In genomic region chr3:15157441-15157840, GRCh38 we compare ENCODE assay signal across 37 cellular contexts. TPM values are rescaled to one million over a fixed set of nuclear protein-coding genes. Genes with fewer than 3 reads are reported as not detected.
A peak's percentile ranks its signal among the peaks of the same experiment; 100 is the strongest.
DNase-seq lines count a peak whose midpoint lies in the region; ATAC-seq, FAIRE-seq and TF ChIP-seq lines count a peak whose summit lies in the region.
"Had no signal": no experiment of that assay in that cellular context is flagged by ENCODE, and none has a peak within 500 bp of the region (broad histone marks: within the 10 kb centered on the region; RNA-seq: fewer than 3 reads in every experiment).

No MANE protein-coding gene starts in this region.

- no peaks in the 10 kb centered on the region for H3K36me3 Mint-ChIP-seq in astrocyte (ENCODE audit: low read depth, unreplicated experiment)
- H3K36me3 Mint-ChIP-seq: CD14-positive monocyte; CD4-positive, alpha-beta memory T cell; CD4-positive, CD25-positive, alpha-beta regulatory T cell; CD8-positive, alpha-beta memory T cell; CD8-positive, alpha-beta T cell had no signal

- TF ChIP-seq RAD21 in HepG2 (CRISPR knock-in tag; IDR thresholded peaks at IDR 0.05), result no peak
- TF ChIP-seq RAD21 in K562 (CRISPR knock-in tag; conservative IDR thresholded peaks at IDR 0.05 in 1 of 2, IDR thresholded peaks at IDR 0.05 in 1 of 2), result no peak

- no peaks in the 10 kb centered on the region; a peak in 1 of 5 replicates for H3K27me3 ChIP-seq in HepG2 (ENCODE audit: control insufficient read depth in 1 of 2, insufficient read depth in 2 of 2, low read length in 2 of 2)
- H3K27me3 ChIP-seq in right lobe of liver, result no peaks in the 10 kb centered on the region
- peaks cover 30% of the 10 kb centered on the region for H3K27me3 ChIP-seq in astrocyte (ENCODE audit: insufficient read depth, low read length)
- peaks cover 13% of the 10 kb centered on the region in 2 experiments; a peak in 4 of 5 replicates for H3K27me3 ChIP-seq in K562 (ENCODE audit: control insufficient read depth in 2 of 2, insufficient read depth in 2 of 2, low read length in 2 of 2)
- H3K27me3 ChIP-seq in dorsolateral prefrontal cortex, result peaks cover 0 to 39% (median 10%) of the 10 kb centered on the region in 45 donors
- H3K27me3 ChIP-seq: BLaER1; BLaER1 treated with 17β-estradiol and CSF1 and Interleukin-3, amounts not matched to agents 10 nM and 100 nM had no signal

- ATAC-seq in HepG2 (no peak), right lobe of liver (no peak), K562 (no peak)
- ATAC-seq: A549; CD8-positive, alpha-beta T cell had no signal

- H3K4me3 Mint-ChIP-seq in astrocyte (ENCODE audit: unreplicated experiment), result peak overlapping the region; percentile 1
- H3K4me3 Mint-ChIP-seq: B cell; CD14-positive monocyte; CD4-positive, alpha-beta memory T cell; CD4-positive, alpha-beta T cell; CD4-positive, CD25-positive, alpha-beta regulatory T cell; CD8-positive, alpha-beta memory T cell; CD8-positive, alpha-beta T cell had no signal

- intact Hi-C loops in HepG2 (cut with micrococcal nuclease; ENCODE audit: unreplicated experiment) (no loop called here), right lobe of liver (cut with DNase I) (no loop called here), K562 (cut with micrococcal nuclease) (no loop called here), dorsolateral prefrontal cortex (cut with DNase I) (no loop called here)

- no peaks in the 10 kb centered on the region for H3K9me1 ChIP-seq in K562 (ENCODE audit: control insufficient read depth, insufficient read depth, low read length)

- H4K20me1 ChIP-seq in HepG2 (ENCODE audit: insufficient read depth, low read length), result no peaks in the 10 kb centered on the region
- H4K20me1 ChIP-seq in astrocyte (ENCODE audit: insufficient read depth, low read length), result no peaks in the 10 kb centered on the region
- H4K20me1 ChIP-seq in K562 (replicated peaks; ENCODE audit: control insufficient read depth, insufficient read depth, low read length), result no peaks in the 10 kb centered on the region
- H4K20me1 ChIP-seq: BLaER1; BLaER1 treated with 17β-estradiol and CSF1 and Interleukin-3, amounts not matched to agents 10 nM and 100 nM had no signal

- peaks cover 28% of the 10 kb centered on the region for H3K4me1 ChIP-seq in HepG2 (ENCODE audit: insufficient read depth, low read length)
- H3K4me1 ChIP-seq in right lobe of liver, result no peaks in the 10 kb centered on the region
- no peaks in the 10 kb centered on the region for H3K4me1 ChIP-seq in HEK293 (ENCODE audit: control insufficient read depth, insufficient read depth, low read length)
- no peaks in the 10 kb centered on the region for H3K4me1 ChIP-seq in astrocyte (ENCODE audit: insufficient read depth, low read length)
- H3K4me1 ChIP-seq in K562 (replicated peaks in 1 of 2; ENCODE audit: control insufficient read depth in 2 of 2, insufficient read depth in 2 of 2, low read length in 2 of 2), result no peaks in the 10 kb centered on the region
- H3K4me1 ChIP-seq: A549, BE2C, BLaER1, Caco-2 had no signal

- H3K4me1 Mint-ChIP-seq in astrocyte (ENCODE audit: low read depth, unreplicated experiment), result peaks cover 3% of the 10 kb centered on the region
- H3K4me1 Mint-ChIP-seq: CD4-positive, CD25-positive, alpha-beta regulatory T cell had no signal

- CTCF ChIA-PET in HepG2 (lab: Yijun Ruan, JAX; ENCODE audit: low intra/inter-chr PET ratio, low total read pairs), result no interaction called here
- CTCF ChIA-PET in HEK293 (lab: Yijun Ruan, JAX), result no interaction called here
- CTCF ChIA-PET in K562 (lab: Yijun Ruan, JAX; ENCODE audit: low intra/inter-chr PET ratio), result no interaction called here

- no TSS peak for BruUV-seq in HepG2 (replicated peaks; lab: Mats Ljungman, UMichigan)
- no TSS peak for BruUV-seq in K562 (replicated peaks; lab: Mats Ljungman, UMichigan)

- in situ Hi-C loops in HepG2 (cut with HindIII; ENCODE audit: extremely low pct_ligation_motif_present, low pct_unique_long_range_greater_than_20kb) (no loop called here), K562 (cut with MboI) (no loop called here)

- no peak overlapping the region for H2AFZ ChIP-seq in HepG2 (ENCODE audit: low read length)
- no peak overlapping the region for H2AFZ ChIP-seq in astrocyte (ENCODE audit: low read depth, low read length)
- H2AFZ ChIP-seq in K562 (ENCODE audit: low read depth, low read length), result no peak overlapping the region

- no peak overlapping the region for H3K27ac ChIP-seq in HepG2 (ENCODE audit: extremely low read length, insufficient read depth, low read length)
- no peak overlapping the region for H3K27ac ChIP-seq in right lobe of liver
- H3K27ac ChIP-seq in HEK293 (ENCODE audit: extremely low read depth, low read depth, low read length), result no peak overlapping the region
- no peak overlapping the region for H3K27ac ChIP-seq in astrocyte (ENCODE audit: low read depth, low read length)
- H3K27ac ChIP-seq in K562 (ENCODE audit: extremely low read depth, low read depth, low read length), result no peak overlapping the region
- H3K27ac ChIP-seq in dorsolateral prefrontal cortex, result no peak overlapping the region
- H3K27ac ChIP-seq: 22Rv1; A549; BLaER1; BLaER1 treated with 17β-estradiol and CSF1 and Interleukin-3, amounts not matched to agents 10 nM and 100 nM; C4-2B had no signal

- H3K36me3 ChIP-seq in HepG2 (replicated peaks in 1 of 2; ENCODE audit: control insufficient read depth in 1 of 2, insufficient read depth in 2 of 2, low read length in 2 of 2) (no peaks in the 10 kb centered on the region), right lobe of liver (no peaks in the 10 kb centered on the region), HEK293 (ENCODE audit: control insufficient read depth in 2 of 2, insufficient read depth in 1 of 2, low read length in 2 of 2) (no peaks in the 10 kb centered on the region), astrocyte (ENCODE audit: insufficient read depth, low read length) (no peaks in the 10 kb centered on the region), K562 (ENCODE audit: control insufficient read depth, insufficient read depth, low read length) (no peaks in the 10 kb centered on the region)
- H3K36me3 ChIP-seq: BE2C; BLaER1; BLaER1 treated with 17β-estradiol and CSF1 and Interleukin-3, amounts not matched to agents 10 nM and 100 nM had no signal

- H3K9me3 Mint-ChIP-seq in astrocyte (ENCODE audit: unreplicated experiment), result no peaks in the 10 kb centered on the region

- H3K9me3 ChIP-seq in HepG2 (ENCODE audit: low read length) (no peaks in the 10 kb centered on the region), right lobe of liver (no peaks in the 10 kb centered on the region), HEK293 (ENCODE audit: control insufficient read depth, insufficient read depth, low read depth, low read length) (no peaks in the 10 kb centered on the region), astrocyte (ENCODE audit: insufficient read depth, low read depth, low read length) (peaks cover 3% of the 10 kb centered on the region), K562 (replicated peaks; ENCODE audit: control insufficient read depth, insufficient read depth, low read depth, low read length) (peaks cover 6% of the 10 kb centered on the region; the same call in 1 of the 2 replicates)
- H3K9me3 ChIP-seq: BE2C had no signal

- FAIRE-seq in HepG2 (lab: Jason Lieb, UNC) (no peak), astrocyte (lab: Jason Lieb, UNC) (no peak), K562 (lab: Jason Lieb, UNC) (no peak)
- FAIRE-seq: A204.1, A549, D721Med had no signal

- H3K27ac Mint-ChIP-seq in astrocyte (ENCODE audit: unreplicated experiment), result no peak overlapping the region
- H3K27ac Mint-ChIP-seq: B cell; CD14-positive monocyte; CD4-positive, alpha-beta T cell; CD8-positive, alpha-beta memory T cell; CD8-positive, alpha-beta T cell had no signal

- H3K9ac ChIP-seq in HepG2 (ENCODE audit: insufficient read depth, low read depth, low read length), result no peak overlapping the region
- no peak overlapping the region for H3K9ac ChIP-seq in astrocyte (ENCODE audit: low read length)
- H3K9ac ChIP-seq in K562 (ENCODE audit: insufficient read depth in 1 of 2, low read depth in 2 of 2, low read length in 2 of 2), result no peak overlapping the region
- H3K9ac ChIP-seq: BLaER1; BLaER1 treated with 17β-estradiol and CSF1 and Interleukin-3, amounts not matched to agents 10 nM and 100 nM had no signal

- TF ChIP-seq CTCF in HepG2 (CRISPR knock-in tag; IDR thresholded peaks at IDR 0.05) (no peak), right lobe of liver (IDR thresholded peaks at IDR 0.05) (no peak), HEK293 (tag by site-specific recombination; IDR thresholded peaks at IDR 0.05) (no peak), astrocyte (IDR thresholded peaks at IDR 0.05; ENCODE audit: insufficient read depth, low read depth, low read length) (no peak), K562 (IDR thresholded peaks at IDR 0.05 in 2 of 3, conservative IDR thresholded peaks at IDR 0.05 in 1 of 3; ENCODE audit: insufficient read depth in 2 of 3, low read depth in 1 of 3, low read length in 3 of 3) (no peak), dorsolateral prefrontal cortex (IDR thresholded peaks at IDR 0.05 in 54 of 56, conservative IDR thresholded peaks at IDR 0.05 in 2 of 56; ENCODE audit: low read depth in 1 of 56, partially characterized antibody in 56 of 56) (no peak)

- H3K4me3 ChIP-seq in HepG2 (replicated peaks in 1 of 3; ENCODE audit: insufficient read depth in 1 of 3, low read depth in 2 of 3, low read length in 3 of 3) (no peak overlapping the region), right lobe of liver (no peak overlapping the region), HEK293 (ENCODE audit: low read depth, low read length) (no peak overlapping the region), astrocyte (ENCODE audit: insufficient read depth, low read depth, low read length) (no peak overlapping the region), K562 (no peak overlapping the region), dorsolateral prefrontal cortex (no peak overlapping the region)
- H3K4me3 ChIP-seq: A549; BLaER1; BLaER1 treated with 17β-estradiol and CSF1 and Interleukin-3, amounts not matched to agents 10 nM and 100 nM had no signal

- H3K79me2 ChIP-seq in HepG2 (ENCODE audit: insufficient read depth, low read length) (no peaks in the 10 kb centered on the region), astrocyte (ENCODE audit: insufficient read depth, low read length) (no peaks in the 10 kb centered on the region), K562 (ENCODE audit: control insufficient read depth, insufficient read depth, low read length) (no peaks in the 10 kb centered on the region)

- no peak for TF ChIP-seq POLR2A in HepG2 (IDR thresholded peaks at IDR 0.05; ENCODE audit: insufficient read depth in 1 of 2, low read depth in 2 of 2, low read length in 2 of 2)
- no peak for TF ChIP-seq POLR2A in right lobe of liver (IDR thresholded peaks at IDR 0.05)
- no peak for TF ChIP-seq POLR2A in K562 (conservative IDR thresholded peaks at IDR 0.05)

- DNase-seq in HepG2 (ENCODE audit: low spot score), result no peak
- no peak for DNase-seq in right lobe of liver
- no peak for DNase-seq in astrocyte (ENCODE audit: low read depth)
- DNase-seq in K562 (ENCODE audit: extremely low read depth in 1 of 4, low spot score in 3 of 4), result no peak
- no peak for DNase-seq in dorsolateral prefrontal cortex
- DNase-seq in retina, result no peak
- no peak for DNase-seq in NCI-H748 (lab: John Stamatoyannopoulos, UW; ENCODE audit: unreplicated experiment)
- DNase-seq: 8988T; ACHN; AML-193; BE2C; C1 segment of cervical spinal cord; Caco-2; Calu3; CD4-positive, alpha-beta memory T cell; CD4-positive, alpha-beta T cell; CD4-positive, CD25-positive, alpha-beta regulatory T cell; CD8-positive, alpha-beta memory T cell; CD8-positive, alpha-beta T cell; COR-L47; DMS 273 treated with DMSO at 0.1 percent for 48 hours; DMS153; DMS53; DMS79; DMS79 treated with DMSO at 0.1 percent for 48 hours; DND-41; EL had no signal

- TF ChIP-seq EP300 in HepG2 (IDR thresholded peaks at IDR 0.05; ENCODE audit: low read depth in 2 of 2, low read length in 2 of 2) (no peak), HepG2 (CRISPR knock-in tag; IDR thresholded peaks at IDR 0.05; ENCODE audit: borderline replicate concordance) (no peak), K562 (IDR thresholded peaks at IDR 0.05; ENCODE audit: low read length) (no peak)

- peaks cover 11% of the 10 kb centered on the region for H3K27me3 Mint-ChIP-seq in astrocyte (ENCODE audit: low read depth, unreplicated experiment)

- H3K4me2 ChIP-seq in HepG2 (ENCODE audit: low read depth, low read length), result no peak overlapping the region
- H3K4me2 ChIP-seq in astrocyte (ENCODE audit: low read length), result no peak overlapping the region
- no peak overlapping the region for H3K4me2 ChIP-seq in K562 (ENCODE audit: insufficient read depth, low read length)
- H3K4me2 ChIP-seq: A549; BLaER1; BLaER1 treated with 17β-estradiol and CSF1 and Interleukin-3, amounts not matched to agents 10 nM and 100 nM had no signal

- POLR2A ChIA-PET in HepG2 (lab: Yijun Ruan, JAX) (no interaction called here), HEK293 (lab: Yijun Ruan, JAX) (no interaction called here), K562 (lab: Yijun Ruan, JAX) (interaction anchor here (0.6 kb wide), 1 partner anchor 8 kb away, joined by 3 read pairs; no protein-coding TSS in a partner anchor)

RNA-seq across cellular contexts. Expression of gene CAPN7, which starts 48.6 kb away (rescaled TPM):
- 36.8 and 52.2 TPM in 2 replicates for total RNA-seq in HepG2 (2016; rRNA removed; fragmentation: Illumina TruSeq; extraction: Trizol)
- 12.2 and 14.2 TPM in 2 replicates for total RNA-seq in HepG2 (2016; cell fraction: cytosol; rRNA removed; fragmentation: Illumina TruSeq; extraction: Trizol; ENCODE audit: low read depth)
- total RNA-seq in HepG2 (2016; cell fraction: insoluble cytoplasmic fraction; rRNA removed; fragmentation: Illumina TruSeq; extraction: Trizol), result 37.8 and 54.6 TPM in 2 replicates
- total RNA-seq in HepG2 (2016; cell fraction: membrane; rRNA removed; fragmentation: Illumina TruSeq; extraction: Trizol), result 23.6 and 27.6 TPM in 2 replicates
- 45.6 and 49.6 TPM in 2 replicates for total RNA-seq in HepG2 (2016; cell fraction: nucleus; rRNA removed; fragmentation: Illumina TruSeq; extraction: Trizol)
- 15.7 and 16.7 TPM in 2 replicates for polyA plus RNA-seq in HepG2 (2011; rRNA removed)
- polyA plus RNA-seq in HepG2 (2011; cell fraction: cytosol; rRNA removed), result 9.4 and 11.4 TPM in 2 replicates
- polyA plus RNA-seq in HepG2 (2011; cell fraction: nucleus; rRNA removed), result 36.9 and 46.1 TPM in 2 replicates
- polyA plus RNA-seq in HepG2 (2012), result 22.7 and 25.6 TPM in 2 replicates
- 3.2 and 3.4 TPM in 2 replicates for polyA plus RNA-seq in HepG2 (2016; cell fraction: cytosol; fragmentation: Illumina TruSeq; extraction: Trizol; ENCODE audit: low read depth)
- polyA plus RNA-seq in HepG2 (2016; cell fraction: insoluble cytoplasmic fraction; fragmentation: Illumina TruSeq; extraction: Trizol; ENCODE audit: low read depth), result 35.3 and 39.5 TPM in 2 replicates
- 11.5 and 11.8 TPM in 2 replicates for polyA plus RNA-seq in HepG2 (2016; cell fraction: membrane; fragmentation: Illumina TruSeq; extraction: Trizol; ENCODE audit: low read depth)
- polyA plus RNA-seq in HepG2 (2016; cell fraction: nucleus; fragmentation: Illumina TruSeq; extraction: Trizol; ENCODE audit: insufficient read depth, low read depth), result 29.5 and 33.2 TPM in 2 replicates
- 20.1 and 20.5 TPM in 2 replicates for polyA minus RNA-seq in HepG2 (2011; rRNA and poly(A)+ RNA removed; ENCODE audit: low replicate concordance)
- polyA minus RNA-seq in HepG2 (2011; cell fraction: cytosol; rRNA and poly(A)+ RNA removed), result 13.6 and 21.3 TPM in 2 replicates
- 94.9 and 101 TPM in 2 replicates for polyA minus RNA-seq in HepG2 (2011; cell fraction: nucleus; rRNA and poly(A)+ RNA removed)
- 10 to 100 TPM; 20.1 to 32.8 (median 23.1) TPM for total RNA-seq in right lobe of liver
- total RNA-seq in astrocyte, result 36.3 and 36.8 TPM in 2 replicates
- 37.7 and 89.2 TPM in 2 replicates for total RNA-seq in K562 (2011; cell fraction: chromatin; rRNA removed; ENCODE audit: low replicate concordance)
- total RNA-seq in K562 (2011; cell fraction: nucleolus; rRNA removed), result 26.5 and 27.1 TPM in 2 replicates
- 32.0 and 50.1 TPM in 2 replicates for total RNA-seq in K562 (2011; cell fraction: nucleoplasm; rRNA removed)
- total RNA-seq in K562 (2014; rRNA removed), result 27.0 and 32.7 TPM in 2 replicates
- 33.4 and 35.3 TPM in 2 replicates for total RNA-seq in K562 (2014; rRNA removed; fragmentation: Illumina TruSeq; extraction: Trizol)
- 31.7 and 37.5 TPM in 2 replicates for total RNA-seq in K562 (2015; rRNA removed; fragmentation: Illumina TruSeq; extraction: Trizol)
- 42.6 and 42.7 TPM in 2 replicates for total RNA-seq in K562 (2021)
- polyA plus RNA-seq in K562 (2011; rRNA removed), result 28.1 and 36.4 TPM in 2 replicates
- polyA plus RNA-seq in K562 (2011; cell fraction: cytosol; rRNA removed), result 17.9 and 20.3 TPM in 2 replicates
- polyA plus RNA-seq in K562 (2011; cell fraction: nucleus; rRNA removed), result 29.4 and 33.3 TPM in 2 replicates
- polyA plus RNA-seq in K562 (2012), result 19.3 and 25.7 TPM in 2 replicates
- polyA plus RNA-seq in K562 (2014; fragmentation: Illumina TruSeq; extraction: Trizol), result 24.8 and 32.6 TPM in 2 replicates
- 1 to 10 TPM; 6.5 to 10.0 TPM for polyA plus RNA-seq in K562 (2014; fragmentation: Nextera tagmentation; extraction: Ambion mirVana)
- 23.3 TPM in 2 replicates for polyA plus RNA-seq in K562 (2014; rRNA removed)
- 50.3 and 54.6 TPM in 2 replicates for polyA minus RNA-seq in K562 (2011; rRNA and poly(A)+ RNA removed)
- polyA minus RNA-seq in K562 (2011; cell fraction: cytosol; rRNA and poly(A)+ RNA removed), result 24.0 and 25.2 TPM in 2 replicates
- polyA minus RNA-seq in K562 (2011; cell fraction: nucleus; rRNA and poly(A)+ RNA removed), result 40.5 and 64.5 TPM in 2 replicates
- total RNA-seq in dorsolateral prefrontal cortex, result 10 to 100 TPM; 33.3 to 71.8 (median 46.0) TPM

RNA-seq across cellular contexts. Expression of gene RBSN, which starts 58.5 kb away (rescaled TPM):
- total RNA-seq in HepG2 (2016; rRNA removed; fragmentation: Illumina TruSeq; extraction: Trizol), result 11.8 and 14.7 TPM in 2 replicates
- 3.7 and 3.9 TPM in 2 replicates for total RNA-seq in HepG2 (2016; cell fraction: cytosol; rRNA removed; fragmentation: Illumina TruSeq; extraction: Trizol; ENCODE audit: low read depth)
- 10.8 and 13.0 TPM in 2 replicates for total RNA-seq in HepG2 (2016; cell fraction: insoluble cytoplasmic fraction; rRNA removed; fragmentation: Illumina TruSeq; extraction: Trizol)
- total RNA-seq in HepG2 (2016; cell fraction: membrane; rRNA removed; fragmentation: Illumina TruSeq; extraction: Trizol), result 10.4 and 11.3 TPM in 2 replicates
- total RNA-seq in HepG2 (2016; cell fraction: nucleus; rRNA removed; fragmentation: Illumina TruSeq; extraction: Trizol), result 10.6 and 12.4 TPM in 2 replicates
- polyA plus RNA-seq in HepG2 (2011; rRNA removed), result 7.9 and 9.4 TPM in 2 replicates
- polyA plus RNA-seq in HepG2 (2011; cell fraction: cytosol; rRNA removed), result 3.7 and 5.1 TPM in 2 replicates
- polyA plus RNA-seq in HepG2 (2011; cell fraction: nucleus; rRNA removed), result 22.2 and 23.7 TPM in 2 replicates
- 8.1 and 8.8 TPM in 2 replicates for polyA plus RNA-seq in HepG2 (2012)
- polyA plus RNA-seq in HepG2 (2016; cell fraction: cytosol; fragmentation: Illumina TruSeq; extraction: Trizol; ENCODE audit: low read depth), result 3.3 and 4.1 TPM in 2 replicates
- 8.2 and 9.0 TPM in 2 replicates for polyA plus RNA-seq in HepG2 (2016; cell fraction: insoluble cytoplasmic fraction; fragmentation: Illumina TruSeq; extraction: Trizol; ENCODE audit: low read depth)
- polyA plus RNA-seq in HepG2 (2016; cell fraction: membrane; fragmentation: Illumina TruSeq; extraction: Trizol; ENCODE audit: low read depth), result 5.9 and 6.1 TPM in 2 replicates
- polyA plus RNA-seq in HepG2 (2016; cell fraction: nucleus; fragmentation: Illumina TruSeq; extraction: Trizol; ENCODE audit: insufficient read depth, low read depth), result 15.4 and 16.1 TPM in 2 replicates
- 15.6 and 28.8 TPM in 2 replicates for polyA minus RNA-seq in HepG2 (2011; rRNA and poly(A)+ RNA removed; ENCODE audit: low replicate concordance)
- polyA minus RNA-seq in HepG2 (2011; cell fraction: cytosol; rRNA and poly(A)+ RNA removed), result 7.3 and 10.0 TPM in 2 replicates
- 15.7 and 18.5 TPM in 2 replicates for polyA minus RNA-seq in HepG2 (2011; cell fraction: nucleus; rRNA and poly(A)+ RNA removed)
- total RNA-seq in right lobe of liver, result 10 to 100 TPM; 10.5 to 13.9 (median 11.5) TPM
- total RNA-seq in astrocyte, result 19.6 and 20.3 TPM in 2 replicates
- 60.6 and 86.6 TPM in 2 replicates for total RNA-seq in K562 (2011; cell fraction: chromatin; rRNA removed; ENCODE audit: low replicate concordance)
- 27.2 and 28.7 TPM in 2 replicates for total RNA-seq in K562 (2011; cell fraction: nucleolus; rRNA removed)
- 44.5 and 45.6 TPM in 2 replicates for total RNA-seq in K562 (2011; cell fraction: nucleoplasm; rRNA removed)
- 14.1 and 21.1 TPM in 2 replicates for total RNA-seq in K562 (2014; rRNA removed)
- 18.3 and 20.8 TPM in 2 replicates for total RNA-seq in K562 (2014; rRNA removed; fragmentation: Illumina TruSeq; extraction: Trizol)
- total RNA-seq in K562 (2015; rRNA removed; fragmentation: Illumina TruSeq; extraction: Trizol), result 17.5 and 19.0 TPM in 2 replicates
- total RNA-seq in K562 (2021), result 18.7 and 19.6 TPM in 2 replicates
- polyA plus RNA-seq in K562 (2011; rRNA removed), result 15.7 and 16.8 TPM in 2 replicates
- 8.2 and 10.9 TPM in 2 replicates for polyA plus RNA-seq in K562 (2011; cell fraction: cytosol; rRNA removed)
- polyA plus RNA-seq in K562 (2011; cell fraction: nucleus; rRNA removed), result 18.9 and 27.5 TPM in 2 replicates
- polyA plus RNA-seq in K562 (2012), result 11.2 and 15.3 TPM in 2 replicates
- polyA plus RNA-seq in K562 (2014; fragmentation: Illumina TruSeq; extraction: Trizol), result 13.9 and 15.0 TPM in 2 replicates
- polyA plus RNA-seq in K562 (2014; fragmentation: Nextera tagmentation; extraction: Ambion mirVana), result 1 to 10 TPM; 2.9 to 4.2 TPM
- 12.1 and 12.8 TPM in 2 replicates for polyA plus RNA-seq in K562 (2014; rRNA removed)
- 28.4 and 33.3 TPM in 2 replicates for polyA minus RNA-seq in K562 (2011; rRNA and poly(A)+ RNA removed)
- 13.7 and 14.6 TPM in 2 replicates for polyA minus RNA-seq in K562 (2011; cell fraction: cytosol; rRNA and poly(A)+ RNA removed)
- 11.4 and 19.7 TPM in 2 replicates for polyA minus RNA-seq in K562 (2011; cell fraction: nucleus; rRNA and poly(A)+ RNA removed)
- 10 to 100 TPM; 39.4 to 74.3 (median 61.4) TPM for total RNA-seq in dorsolateral prefrontal cortex
